Comparison of ENCODE assay signal across 1 cellular context in the genomic region with DNA sequence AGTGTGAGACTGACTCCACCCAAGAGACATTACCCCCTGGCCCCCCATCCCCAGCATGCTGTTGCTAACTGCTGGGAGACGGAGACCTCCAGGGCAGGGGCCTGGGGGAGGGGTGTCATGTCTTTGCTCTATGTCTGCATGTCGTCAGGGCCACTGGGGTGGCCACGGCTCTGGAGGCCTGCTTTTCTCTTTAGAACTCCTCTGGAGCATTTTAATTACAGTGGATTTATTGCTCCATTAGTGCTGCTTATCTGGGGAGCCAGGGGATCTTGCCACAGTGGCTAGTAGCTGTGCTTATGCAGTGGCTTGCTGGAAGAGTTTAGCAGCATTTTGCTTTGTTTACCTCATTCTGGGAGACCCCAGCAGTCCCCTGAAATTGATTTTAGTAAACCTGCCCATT.
TF ChIP-seq lines count a peak whose summit lies in the region.

No MANE protein-coding gene starts in this region.

TF ChIP-seq in GM23338, 12 proteins besides CTCF, POLR2A, EP300 and RAD21:
- TF ChIP-seq POLR2AphosphoS5 (IDR thresholded peaks at IDR 0.05; ENCODE audit: low read depth) (no peak), JUNB (IDR thresholded peaks at IDR 0.05; ENCODE audit: unreplicated experiment) (no peak), EZH2phosphoT487 (IDR thresholded peaks at IDR 0.05; ENCODE audit: unreplicated experiment) (no peak), CREB1 (CRISPR knock-in tag; IDR thresholded peaks at IDR 0.05; ENCODE audit: low read depth) (no peak), ZNF114 (CRISPR knock-in tag; IDR thresholded peaks at IDR 0.05) (no peak), STAT1 (IDR thresholded peaks at IDR 0.05; ENCODE audit: unreplicated experiment) (no peak), NANOG (IDR thresholded peaks at IDR 0.05; ENCODE audit: borderline replicate concordance) (no peak), ZNF331 (CRISPR knock-in tag; IDR thresholded peaks at IDR 0.05; ENCODE audit: low read depth) (no peak), ZNF462 (CRISPR knock-in tag; IDR thresholded peaks at IDR 0.05) (no peak), EZH2 (IDR thresholded peaks at IDR 0.05; ENCODE audit: low read depth, unreplicated experiment) (no peak)
- TF ChIP-seq, protein P1, sequence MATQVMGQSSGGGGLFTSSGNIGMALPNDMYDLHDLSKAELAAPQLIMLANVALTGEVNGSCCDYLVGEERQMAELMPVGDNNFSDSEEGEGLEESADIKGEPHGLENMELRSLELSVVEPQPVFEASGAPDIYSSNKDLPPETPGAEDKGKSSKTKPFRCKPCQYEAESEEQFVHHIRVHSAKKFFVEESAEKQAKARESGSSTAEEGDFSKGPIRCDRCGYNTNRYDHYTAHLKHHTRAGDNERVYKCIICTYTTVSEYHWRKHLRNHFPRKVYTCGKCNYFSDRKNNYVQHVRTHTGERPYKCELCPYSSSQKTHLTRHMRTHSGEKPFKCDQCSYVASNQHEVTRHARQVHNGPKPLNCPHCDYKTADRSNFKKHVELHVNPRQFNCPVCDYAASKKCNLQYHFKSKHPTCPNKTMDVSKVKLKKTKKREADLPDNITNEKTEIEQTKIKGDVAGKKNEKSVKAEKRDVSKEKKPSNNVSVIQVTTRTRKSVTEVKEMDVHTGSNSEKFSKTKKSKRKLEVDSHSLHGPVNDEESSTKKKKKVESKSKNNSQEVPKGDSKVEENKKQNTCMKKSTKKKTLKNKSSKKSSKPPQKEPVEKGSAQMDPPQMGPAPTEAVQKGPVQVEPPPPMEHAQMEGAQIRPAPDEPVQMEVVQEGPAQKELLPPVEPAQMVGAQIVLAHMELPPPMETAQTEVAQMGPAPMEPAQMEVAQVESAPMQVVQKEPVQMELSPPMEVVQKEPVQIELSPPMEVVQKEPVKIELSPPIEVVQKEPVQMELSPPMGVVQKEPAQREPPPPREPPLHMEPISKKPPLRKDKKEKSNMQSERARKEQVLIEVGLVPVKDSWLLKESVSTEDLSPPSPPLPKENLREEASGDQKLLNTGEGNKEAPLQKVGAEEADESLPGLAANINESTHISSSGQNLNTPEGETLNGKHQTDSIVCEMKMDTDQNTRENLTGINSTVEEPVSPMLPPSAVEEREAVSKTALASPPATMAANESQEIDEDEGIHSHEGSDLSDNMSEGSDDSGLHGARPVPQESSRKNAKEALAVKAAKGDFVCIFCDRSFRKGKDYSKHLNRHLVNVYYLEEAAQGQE (IDR thresholded peaks at IDR 0.05; ENCODE audit: unreplicated experiment) = no peak
- TF ChIP-seq, protein P2, sequence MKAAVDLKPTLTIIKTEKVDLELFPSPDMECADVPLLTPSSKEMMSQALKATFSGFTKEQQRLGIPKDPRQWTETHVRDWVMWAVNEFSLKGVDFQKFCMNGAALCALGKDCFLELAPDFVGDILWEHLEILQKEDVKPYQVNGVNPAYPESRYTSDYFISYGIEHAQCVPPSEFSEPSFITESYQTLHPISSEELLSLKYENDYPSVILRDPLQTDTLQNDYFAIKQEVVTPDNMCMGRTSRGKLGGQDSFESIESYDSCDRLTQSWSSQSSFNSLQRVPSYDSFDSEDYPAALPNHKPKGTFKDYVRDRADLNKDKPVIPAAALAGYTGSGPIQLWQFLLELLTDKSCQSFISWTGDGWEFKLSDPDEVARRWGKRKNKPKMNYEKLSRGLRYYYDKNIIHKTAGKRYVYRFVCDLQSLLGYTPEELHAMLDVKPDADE (IDR thresholded peaks at IDR 0.05) = no peak
